Comparison of ENCODE assay signal across 9 cellular contexts in the genomic region with DNA sequence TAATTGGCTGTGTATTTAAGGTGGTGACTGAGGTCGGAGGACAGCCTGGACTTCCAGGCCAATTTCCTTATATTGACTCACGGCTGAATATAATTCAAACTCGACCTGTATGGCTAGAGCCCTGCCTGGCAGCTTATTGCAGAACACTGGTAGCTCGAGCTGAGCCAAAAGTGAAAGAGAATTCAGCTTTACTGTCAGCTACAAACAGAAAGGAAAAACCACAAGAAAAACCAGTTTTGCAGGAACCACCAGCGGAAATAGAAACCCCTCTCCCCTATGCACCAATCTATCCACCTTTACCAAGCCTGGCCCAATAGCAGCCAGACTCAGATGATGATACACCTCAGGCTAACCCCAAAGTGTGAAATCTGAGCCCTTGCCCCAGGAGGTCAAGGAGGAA.
DNase-seq lines count a peak whose midpoint lies in the region; ATAC-seq lines count a peak whose summit lies in the region.
"Had no signal": no experiment of that assay in that cellular context is flagged by ENCODE, and none has a peak within 500 bp of the region (broad histone marks: within the 10 kb centered on the region; RNA-seq: fewer than 3 reads in every experiment).

No MANE protein-coding gene starts in this region.

- H3K4me1 ChIP-seq in skeletal muscle tissue (ENCODE audit: control insufficient read depth in 3 of 3, insufficient read depth in 3 of 3, low read length in 3 of 3), result peaks cover 0 to 8% (median 7%) of the 10 kb centered on the region in 3 donors

- H3K9ac ChIP-seq in skeletal muscle tissue (ENCODE audit: low read depth in 1 of 3, low read length in 3 of 3), result peak overlapping the region in 2 of 3 donors; percentile 81 to 82

- H3K4me1 Mint-ChIP-seq in central memory CD8-positive, alpha-beta T cell, result peaks cover 89% of the 10 kb centered on the region
- H3K4me1 Mint-ChIP-seq: nephron had no signal

- H3K9me3 ChIP-seq in KOPT-K1 (ENCODE audit: insufficient read depth, low read length, poor library complexity, severe bottlenecking), result peaks cover 3% of the 10 kb centered on the region
- no peaks in the 10 kb centered on the region for H3K9me3 ChIP-seq in skeletal muscle tissue (ENCODE audit: control insufficient read depth in 3 of 3, low read length in 3 of 3)

- peaks cover 19% of the 10 kb centered on the region for H3K36me3 Mint-ChIP-seq in central memory CD8-positive, alpha-beta T cell (ENCODE audit: insufficient read depth)

- H3K36me3 ChIP-seq in KOPT-K1 (ENCODE audit: insufficient read depth, low read length) (no peaks in the 10 kb centered on the region), skeletal muscle tissue (ENCODE audit: control insufficient read depth in 3 of 3, insufficient read depth in 3 of 3, low read length in 3 of 3) (no peaks in the 10 kb centered on the region)

- no peaks in the 10 kb centered on the region for H3K9me3 Mint-ChIP-seq in central memory CD8-positive, alpha-beta T cell
- H3K9me3 Mint-ChIP-seq: nephron had no signal

- H3K27me3 ChIP-seq in skeletal muscle tissue (ENCODE audit: control insufficient read depth in 3 of 3, insufficient read depth in 3 of 3, low read length in 3 of 3), result no peaks in the 10 kb centered on the region

- no peaks in the 10 kb centered on the region for H3K27me3 Mint-ChIP-seq in central memory CD8-positive, alpha-beta T cell

- ATAC-seq in GM19043 (IDR thresholded peaks at IDR 0.05; ENCODE audit: low read depth, unreplicated experiment) (peak; percentile 45), GM18867 (IDR thresholded peaks at IDR 0.05; ENCODE audit: unreplicated experiment) (no peak), HG02884 (IDR thresholded peaks at IDR 0.05; ENCODE audit: unreplicated experiment) (no peak)
- peak; percentile 69 for ATAC-seq in central memory CD8-positive, alpha-beta T cell (replicated peaks; ENCODE audit: extremely low read depth, poor library complexity, severe bottlenecking)

- H3K27ac ChIP-seq in KOPT-K1 (ENCODE audit: low read depth, low read length, poor library complexity, severe bottlenecking), result peak overlapping the region; percentile 93
- no peak overlapping the region for H3K27ac ChIP-seq in skeletal muscle tissue (ENCODE audit: low read depth, low read length)

- peak overlapping the region; percentile 91 for H3K27ac Mint-ChIP-seq in central memory CD8-positive, alpha-beta T cell (ENCODE audit: low read depth)
- H3K27ac Mint-ChIP-seq: nephron had no signal

- H3K4me3 ChIP-seq in skeletal muscle tissue (ENCODE audit: low read length in 3 of 3), result peak overlapping the region in 2 of 3 donors; percentile 73 to 86

- DNase-seq in central memory CD8-positive, alpha-beta T cell (ENCODE audit: low spot score in 2 of 2), result peak in 1 of 2 donors; percentile 16
- DNase-seq in DMS153 treated with DMSO at 0.1 percent for 48 hours (lab: John Stamatoyannopoulos, UW; ENCODE audit: unreplicated experiment) (no peak), NOMO-1 treated with DMSO at 0.1 percent for 48 hours (lab: John Stamatoyannopoulos, UW; ENCODE audit: unreplicated experiment) (no peak)

- H3K4me3 Mint-ChIP-seq in central memory CD8-positive, alpha-beta T cell, result peak overlapping the region; percentile 90
- H3K4me3 Mint-ChIP-seq: nephron had no signal

Comparison
In these comparisons a context has a peak if more than half of its experiments do, and no peak if none do; other contexts are left out.
1. ATAC-seq: peak in GM19043 (single experiment) and central memory CD8-positive, alpha-beta T cell (single experiment); none in GM18867 (single experiment) and HG02884 (single experiment).